Comparison of ENCODE assay signal across 9 cellular contexts in genomic region chr1:18217398-18218043, GRCh38.
DNase-seq lines count a peak whose midpoint lies in the region; ATAC-seq and TF ChIP-seq lines count a peak whose summit lies in the region.
"Had no signal": no experiment of that assay in that cellular context is flagged by ENCODE, and none has a peak within 500 bp of the region (broad histone marks: within the 10 kb centered on the region; RNA-seq: fewer than 3 reads in every experiment).

No MANE protein-coding gene starts in this region.

- no peak overlapping the region for H3K4me3 Mint-ChIP-seq in effector memory CD8-positive, alpha-beta T cell

- H3K4me3 ChIP-seq in AG04449 (ENCODE audit: low read depth, low read length) (no peak overlapping the region), fibroblast of villous mesenchyme (ENCODE audit: low read depth, low read length) (no peak overlapping the region)
- H3K4me3 ChIP-seq: uterus had no signal

- peak; percentile 33 for TF ChIP-seq CTCF in AG04449 (IDR thresholded peaks at IDR 0.05; ENCODE audit: insufficient read depth, low read length, missing control alignments)
- peak; percentile 39 for TF ChIP-seq CTCF in GM10248 (IDR thresholded peaks at IDR 0.05; ENCODE audit: control extremely low read depth, extremely low read depth, low read depth, missing control alignments)
- TF ChIP-seq CTCF in fibroblast of villous mesenchyme (IDR thresholded peaks at IDR 0.05; ENCODE audit: insufficient read depth, low read depth, low read length), result peak; percentile 10

- CTCF ChIA-PET in AG04449 (lab: Yijun Ruan, JAX), result interaction anchor here (0.7 kb wide), 1 partner anchor 12 kb away, joined by 3 read pairs; no protein-coding TSS in a partner anchor
- CTCF ChIA-PET in GM10248 (lab: Yijun Ruan, JAX), result interaction anchor here (1.4 kb wide), 2 partner anchors 12 to 14 kb away, joined by 3 read pairs; no protein-coding TSS in a partner anchor

- H3K27ac Mint-ChIP-seq in effector memory CD8-positive, alpha-beta T cell, result no peak overlapping the region

- no peaks in the 10 kb centered on the region for H3K4me1 Mint-ChIP-seq in effector memory CD8-positive, alpha-beta T cell (ENCODE audit: low read depth in 2 of 2)

- DNase-seq in AG04449 (ENCODE audit: low read depth, low spot score) (no peak), GM10248 (ENCODE audit: extremely low spot score) (peak; percentile 34), NCI-H524 (lab: John Stamatoyannopoulos, UW) (peak; percentile 61 to 63), fibroblast of villous mesenchyme (ENCODE audit: low read depth) (no peak), NCI-H774 (lab: John Stamatoyannopoulos, UW) (no peak), dermis blood vessel endothelial cell (no peak), T-helper 1 cell (no peak)
- DNase-seq in effector memory CD8-positive, alpha-beta T cell, result no peak
- DNase-seq: uterus had no signal

- POLR2A ChIA-PET in AG04449 (lab: Yijun Ruan, JAX) (no interaction called here), GM10248 (lab: Yijun Ruan, JAX) (no interaction called here)

- H3K36me3 Mint-ChIP-seq in effector memory CD8-positive, alpha-beta T cell (ENCODE audit: insufficient read depth), result no peaks in the 10 kb centered on the region

- H3K9me3 Mint-ChIP-seq in effector memory CD8-positive, alpha-beta T cell, result peaks cover 8 to 11% of the 10 kb centered on the region in 2 donors

- H3K27me3 Mint-ChIP-seq in effector memory CD8-positive, alpha-beta T cell, result peaks cover 38 to 52% of the 10 kb centered on the region in 2 donors

- no peak for ATAC-seq in effector memory CD8-positive, alpha-beta T cell (replicated peaks)

Comparison
In these comparisons a context has a peak if more than half of its experiments do, and no peak if none do; other contexts are left out.
1. DNase-seq: peak in GM10248 (single experiment) and NCI-H524 (2 of 2); none in AG04449 (single experiment), fibroblast of villous mesenchyme (single experiment), NCI-H774 (single experiment), dermis blood vessel endothelial cell (single experiment), effector memory CD8-positive, alpha-beta T cell (0 of 3) and T-helper 1 cell (0 of 5).
2. Peak in every context shown above with its lines, with median percentiles within 50 percentile points of each other: CTCF ChIP-seq.